8 cellular contexts compared by ENCODE assay signal in genomic region chr16:8796469-8797363, GRCh38. TPM values are rescaled to one million over a fixed set of nuclear protein-coding genes. Genes with fewer than 3 reads are reported as not detected.
DNase-seq lines count a peak whose midpoint lies in the region; ATAC-seq, FAIRE-seq and TF ChIP-seq lines count a peak whose summit lies in the region.

No MANE protein-coding gene starts in this region.

- no peaks in the 10 kb centered on the region for H3K27me3 Mint-ChIP-seq in Calu3 (ENCODE audit: unreplicated experiment)
- H3K27me3 Mint-ChIP-seq in neural progenitor cell (ENCODE audit: insufficient read depth, low read depth) = no peaks in the 10 kb centered on the region

- TF ChIP-seq RAD21 in H1 (IDR thresholded peaks at IDR 0.05 in 1 of 2, conservative IDR thresholded peaks at IDR 0.05 in 1 of 2; ENCODE audit: low read depth in 2 of 2, low read length in 2 of 2) = no peak

- POLR2A ChIA-PET in H1 (lab: Charles Lee; ENCODE audit: partially characterized antibody) = interaction anchor here (0.6 to 1.9 kb wide), 7 partner anchors 13 to 635 kb away, joined by 3 to 7 read pairs (median 3); partner anchors contain the start of gene CARHSP1

- H3K9me3 ChIP-seq in MM.1S (replicated peaks; ENCODE audit: insufficient read depth, low read length) (no peaks in the 10 kb centered on the region), H1 (ENCODE audit: insufficient read depth in 2 of 2, low read depth in 1 of 2, low read length in 1 of 2) (no peaks in the 10 kb centered on the region), neural progenitor cell (ENCODE audit: low read depth) (no peaks in the 10 kb centered on the region)

- TF ChIP-seq EP300 in H1 (IDR thresholded peaks at IDR 0.05; ENCODE audit: borderline replicate concordance in 1 of 2, low read depth in 2 of 2, low read length in 2 of 2) = no peak

- H4K5ac ChIP-seq in H1 (ENCODE audit: insufficient read length, low read depth, low read length) = no peak overlapping the region

- CTCF ChIA-PET in Calu3 (lab: Charles Lee) (interaction anchor here (0.9 to 1.6 kb wide), 5 partner anchors 9 to 212 kb away, joined by 3 read pairs; partner anchors contain the start of gene CARHSP1), H1 (lab: Charles Lee; ENCODE audit: partially characterized antibody) (interaction anchor here (0.8 to 26.4 kb wide), 7 partner anchors 8 to 221 kb away, joined by 3 to 404 read pairs (median 4); partner anchors contain the start of gene ABAT)

- 0 out of 2 replicates have a peak, but pooled peaks cover 4% of the 10 kb centered on the region for H3K79me1 ChIP-seq in H1 (ENCODE audit: low read depth, low read length)

- H2BK20ac ChIP-seq in H1 (ENCODE audit: low read length) = no peak overlapping the region

- FAIRE-seq in H1 (lab: Jason Lieb, UNC) (no peak), GM12892 (lab: Jason Lieb, UNC) (no peak)

- WGBS in H1 (ENCODE audit: extremely low coverage in 1 of 2, insufficient coverage in 1 of 2, insufficient read length in 1 of 2, insufficient replicate concordance in 2 of 2, low coverage in 1 of 2, low lambda C conversion rate in 2 of 2, missing lambda C conversion rate in 1 of 2), 2 experiments = 60% methylated on average over 14 of the region's 14 CpGs; no CpG with 5 or more reads in 1 of the 2 experiments

- H3K27me3 ChIP-seq in MM.1S (replicated peaks; ENCODE audit: insufficient read depth, low read length) (no peaks in the 10 kb centered on the region), H1 (replicated peaks in 1 of 4; ENCODE audit: control insufficient read depth in 3 of 4, extremely low read depth in 1 of 4, insufficient read depth in 3 of 4, low read length in 3 of 4) (no peaks in the 10 kb centered on the region), neural progenitor cell (no peaks in the 10 kb centered on the region)

- peak overlapping the region; percentile 44 for H3K27ac Mint-ChIP-seq in Calu3 (ENCODE audit: unreplicated experiment)
- H3K27ac Mint-ChIP-seq in neural progenitor cell = peak overlapping the region; percentile 87

- H3K9me3 Mint-ChIP-seq in Calu3 (ENCODE audit: low read depth, unreplicated experiment) (no peaks in the 10 kb centered on the region), neural progenitor cell (no peaks in the 10 kb centered on the region)

- H3K4me1 ChIP-seq in MM.1S (ENCODE audit: low read length) (peaks cover 15% of the 10 kb centered on the region), H1 (replicated peaks in 1 of 4; ENCODE audit: control insufficient read depth in 3 of 4, insufficient read depth in 4 of 4, low read length in 3 of 4) (peaks cover 0 to 13% (median 2%) of the 10 kb centered on the region in 4 experiments; a peak in 3 of 7 replicates), neural progenitor cell (no peaks in the 10 kb centered on the region)

- peak overlapping the region; percentile 89 for H3K4me3 ChIP-seq in MM.1S (ENCODE audit: low read length)
- H3K4me3 ChIP-seq in H1 (ENCODE audit: extremely low read depth in 1 of 4, insufficient read depth in 2 of 4, low read depth in 3 of 4, low read length in 4 of 4) = peak overlapping the region; percentile 61 to 85 (median 77)
- H3K4me3 ChIP-seq in neural progenitor cell = peak overlapping the region; percentile 71

- H3K36me3 Mint-ChIP-seq in Calu3 (ENCODE audit: insufficient read depth, unreplicated experiment) = peaks cover 51% of the 10 kb centered on the region
- no peaks in the 10 kb centered on the region for H3K36me3 Mint-ChIP-seq in neural progenitor cell

- no peak overlapping the region for H4K8ac ChIP-seq in H1 (ENCODE audit: extremely low read depth, insufficient read depth, low read length)

- H2AK5ac ChIP-seq in H1 (ENCODE audit: low read depth, low read length) = no peak overlapping the region; the same call in 1 of the 2 replicates

- H3K36me3 ChIP-seq in MM.1S (replicated peaks; ENCODE audit: insufficient read depth, low read length) (peaks cover 1% of the 10 kb centered on the region; the same call in 1 of the 2 replicates), H1 (ENCODE audit: control insufficient read depth in 2 of 4, insufficient read depth in 4 of 4, low read length in 3 of 4) (peaks cover under 1 to 6% (median 3%) of the 10 kb centered on the region in 4 experiments; a peak in 7 of 8 replicates), neural progenitor cell (no peaks in the 10 kb centered on the region)

- H2BK5ac ChIP-seq in H1 (ENCODE audit: low read depth, low read length) = peak overlapping the region; percentile 77

- ATAC-seq in HG03280 (IDR thresholded peaks at IDR 0.05; ENCODE audit: unreplicated experiment) (no peak), HG02763 (IDR thresholded peaks at IDR 0.05; ENCODE audit: unreplicated experiment) (no peak)

- peaks cover 70% of the 10 kb centered on the region for H3K79me2 ChIP-seq in MM.1S (ENCODE audit: low read length)
- peaks cover 12 to 56% of the 10 kb centered on the region in 2 experiments for H3K79me2 ChIP-seq in H1 (ENCODE audit: control insufficient read depth in 1 of 2, insufficient read depth in 2 of 2, low read length in 2 of 2)
- H3K79me2 ChIP-seq in neural progenitor cell (ENCODE audit: low read depth) = peaks cover 61% of the 10 kb centered on the region

- TF ChIP-seq POLR2A in H1 (IDR thresholded peaks at IDR 0.05; ENCODE audit: control extremely low read depth in 1 of 2, low read depth in 2 of 2, low read length in 2 of 2) (no peak), GM12892 (IDR thresholded peaks at IDR 0.05; ENCODE audit: low read depth, low read length) (no peak)

- H3K4me1 Mint-ChIP-seq in Calu3 (ENCODE audit: low read depth, unreplicated experiment) = peaks cover 34% of the 10 kb centered on the region
- H3K4me1 Mint-ChIP-seq in neural progenitor cell = peaks cover 29% of the 10 kb centered on the region

- BruUV-seq in Calu3 (replicated peaks; lab: Mats Ljungman, UMichigan) = TSS peak; percentile 83

- H4K20me1 ChIP-seq in MM.1S (ENCODE audit: insufficient read depth, low read length) (peaks cover 12% of the 10 kb centered on the region; the same call in 1 of the 2 replicates), H1 (replicated peaks in 1 of 2; ENCODE audit: control insufficient read depth in 1 of 2, insufficient read depth in 2 of 2, low read length in 2 of 2) (peaks cover 0 to 3% of the 10 kb centered on the region in 2 experiments), neural progenitor cell (ENCODE audit: low read depth) (peaks cover 5% of the 10 kb centered on the region)

- H2BK120ac ChIP-seq in H1 (replicated peaks; ENCODE audit: low read depth, low read length) = no peak overlapping the region

- H3K27ac ChIP-seq in MM.1S (ENCODE audit: low read length) (peak overlapping the region; percentile 14; the same call in 1 of the 2 replicates), H1 (ENCODE audit: low read depth, low read length) (peak overlapping the region; percentile 35; the same call in 1 of the 2 replicates), neural progenitor cell (no peak overlapping the region)

- no peak overlapping the region for H2BK12ac ChIP-seq in H1 (ENCODE audit: low read depth, low read length)

- intact Hi-C loops in Calu3 (cut with micrococcal nuclease; ENCODE audit: unreplicated experiment) = loop anchor here (5.0 kb wide), 2 partner anchors 86 to 119 kb away; partner anchors contain the start of gene LITAFD
- intact Hi-C loops in head of caudate nucleus (cut with DNase I) = loop anchor here (5.0 kb wide), 3 partner anchors 71 to 119 kb away; partner anchors contain the start of genes CARHSP1 and LITAFD

- peak overlapping the region; percentile 60 for H3K56ac ChIP-seq in H1 (replicated peaks; ENCODE audit: insufficient read length, low read depth, low read length)

- H3K9ac ChIP-seq in MM.1S (ENCODE audit: low read length) (peak overlapping the region; percentile 91), H1 (replicated peaks in 1 of 4; ENCODE audit: extremely low read depth in 1 of 4, low read depth in 3 of 4, low read length in 3 of 4) (peak overlapping the region; percentile 54 to 86 (median 80)), neural progenitor cell (peak overlapping the region; percentile 65)

- no peaks in the 10 kb centered on the region for H3K9me2 ChIP-seq in MM.1S (replicated peaks; ENCODE audit: insufficient read depth, low read length)

- no peak overlapping the region for H3K4ac ChIP-seq in H1 (replicated peaks; ENCODE audit: insufficient read length, low read depth, low read length)

- peak overlapping the region; percentile 24; the same call in 1 of the 2 replicates for H3K18ac ChIP-seq in H1 (ENCODE audit: extremely low read depth, low read length)

- no peak for DNase-seq in Calu3
- DNase-seq in MM.1S = no peak
- DNase-seq in H1 (ENCODE audit: low read depth in 1 of 2, low spot score in 2 of 2) = no peak
- no peak for DNase-seq in neural progenitor cell (ENCODE audit: low spot score)
- DNase-seq in GM12892 (ENCODE audit: insufficient read length) = no peak
- no peak for DNase-seq in head of caudate nucleus

- no peaks in the 10 kb centered on the region for H3F3A ChIP-seq in MM.1S (ENCODE audit: insufficient read depth, low read length)
- H3F3A ChIP-seq in neural progenitor cell (ENCODE audit: low read depth) = no peaks in the 10 kb centered on the region

- H2AFZ ChIP-seq in MM.1S (ENCODE audit: low read length) (peak overlapping the region; percentile 40), H1 (ENCODE audit: low read length) (0 out of 2 replicates have a peak overlapping the region, but pooled peaks have one; percentile 9), neural progenitor cell (replicated peaks) (no peak overlapping the region)

- TF ChIP-seq CTCF in Calu3 (IDR thresholded peaks at IDR 0.05; ENCODE audit: unreplicated experiment) (no peak), MM.1S (IDR thresholded peaks at IDR 0.05; ENCODE audit: low read length) (no peak), H1 (IDR thresholded peaks at IDR 0.05; ENCODE audit: control extremely low read depth in 1 of 3, insufficient read depth in 1 of 3, low read depth in 1 of 3, low read length in 3 of 3) (no peak), neural progenitor cell (IDR thresholded peaks at IDR 0.05) (no peak)

- H3K14ac ChIP-seq in H1 (ENCODE audit: insufficient read length) = no peak overlapping the region

- peak overlapping the region; percentile 61 for H3K4me2 ChIP-seq in MM.1S (ENCODE audit: low read depth, low read length)
- H3K4me2 ChIP-seq in H1 (ENCODE audit: insufficient read depth in 1 of 2, low read depth in 2 of 2, low read length in 2 of 2) = peak overlapping the region; percentile 86 to 88
- peak overlapping the region; percentile 98 for H3K4me2 ChIP-seq in neural progenitor cell

- peaks cover 13% of the 10 kb centered on the region; the same call in 1 of the 2 replicates for H3K23me2 ChIP-seq in H1 (ENCODE audit: low read depth, low read length)

- no peak overlapping the region for H2BK15ac ChIP-seq in H1 (ENCODE audit: low read length)

- H4K91ac ChIP-seq in H1 (replicated peaks; ENCODE audit: insufficient read length, low read length) = peak overlapping the region; percentile 29

- H3K4me3 Mint-ChIP-seq in Calu3 (ENCODE audit: low read depth, unreplicated experiment) (peak overlapping the region; percentile 99), neural progenitor cell (peak overlapping the region; percentile 95)

- H3K23ac ChIP-seq in H1 (ENCODE audit: insufficient read length) = no peak overlapping the region

RNA-seq across cellular contexts. Expression of gene TMEM186, which starts 0.7 kb away (rescaled TPM):
- total RNA-seq in Calu3 (2022) (20.9 and 23.6 TPM in 2 replicates), neural progenitor cell (ENCODE audit: low replicate concordance) (6.4 and 9.9 TPM in 2 replicates)
- 13.1 and 14.3 TPM in 2 replicates for total RNA-seq in H1 (2021; fragmentation: NEBNext Ultra II Directional; extraction: Animal tissue kit (Norgen Biotek cat#: 25700))
- 10.5 and 13.1 TPM in 2 replicates for polyA plus RNA-seq in H1 (2011; rRNA removed)
- 14.6 TPM for polyA plus RNA-seq in H1 (2011; cell fraction: cytosol; rRNA removed)
- 9.6 TPM for polyA plus RNA-seq in H1 (2011; cell fraction: nucleus; rRNA removed)
- polyA plus RNA-seq in H1 (2012, experiment 1 of 2) = 17.3 to 18.4 TPM (median 17.8 TPM) in 4 replicates
- 6.8 TPM for polyA plus RNA-seq in H1 (2012, experiment 2 of 2)
- polyA plus RNA-seq in H1 (2013, experiment 1 of 2) = 9.0 TPM
- 9.3 TPM for polyA plus RNA-seq in H1 (2013, experiment 2 of 2)
- 14.3 and 15.0 TPM in 2 replicates for polyA minus RNA-seq in H1 (2011; rRNA and poly(A)+ RNA removed)
- polyA minus RNA-seq in H1 (2011; cell fraction: cytosol; rRNA and poly(A)+ RNA removed) = 6.2 TPM
- polyA minus RNA-seq in H1 (2011; cell fraction: nucleus; rRNA and poly(A)+ RNA removed) = 7.2 TPM
- polyA plus RNA-seq in GM12892 (2012; ENCODE audit: missing spikeins) = 15.8 TPM

RNA-seq across cellular contexts. Expression of gene PMM2, which starts 0.9 kb away (rescaled TPM):
- total RNA-seq in Calu3 (2022) = 88.3 and 92.8 TPM in 2 replicates
- total RNA-seq in H1 (2021; fragmentation: NEBNext Ultra II Directional; extraction: Animal tissue kit (Norgen Biotek cat#: 25700)) = 47.0 and 49.4 TPM in 2 replicates
- 26.2 and 40.0 TPM in 2 replicates for polyA plus RNA-seq in H1 (2011; rRNA removed)
- 30.8 TPM for polyA plus RNA-seq in H1 (2011; cell fraction: cytosol; rRNA removed)
- polyA plus RNA-seq in H1 (2011; cell fraction: nucleus; rRNA removed) = 27.0 TPM
- polyA plus RNA-seq in H1 (2012, experiment 1 of 2) = 37.0 to 41.9 TPM (median 40.4 TPM) in 4 replicates
- 33.6 TPM for polyA plus RNA-seq in H1 (2012, experiment 2 of 2)
- 47.0 TPM for polyA plus RNA-seq in H1 (2013, experiment 1 of 2)
- polyA plus RNA-seq in H1 (2013, experiment 2 of 2) = 45.2 TPM
- 15.1 TPM in 2 replicates for polyA minus RNA-seq in H1 (2011; rRNA and poly(A)+ RNA removed)
- 23.6 TPM for polyA minus RNA-seq in H1 (2011; cell fraction: cytosol; rRNA and poly(A)+ RNA removed)
- 22.8 TPM for polyA minus RNA-seq in H1 (2011; cell fraction: nucleus; rRNA and poly(A)+ RNA removed)
- total RNA-seq in neural progenitor cell (ENCODE audit: low replicate concordance) = 12.5 and 22.2 TPM in 2 replicates
- polyA plus RNA-seq in GM12892 (2012; ENCODE audit: missing spikeins) = 26.7 TPM
